ENCODE assay signal across 1 cellular context in the genomic region with DNA sequence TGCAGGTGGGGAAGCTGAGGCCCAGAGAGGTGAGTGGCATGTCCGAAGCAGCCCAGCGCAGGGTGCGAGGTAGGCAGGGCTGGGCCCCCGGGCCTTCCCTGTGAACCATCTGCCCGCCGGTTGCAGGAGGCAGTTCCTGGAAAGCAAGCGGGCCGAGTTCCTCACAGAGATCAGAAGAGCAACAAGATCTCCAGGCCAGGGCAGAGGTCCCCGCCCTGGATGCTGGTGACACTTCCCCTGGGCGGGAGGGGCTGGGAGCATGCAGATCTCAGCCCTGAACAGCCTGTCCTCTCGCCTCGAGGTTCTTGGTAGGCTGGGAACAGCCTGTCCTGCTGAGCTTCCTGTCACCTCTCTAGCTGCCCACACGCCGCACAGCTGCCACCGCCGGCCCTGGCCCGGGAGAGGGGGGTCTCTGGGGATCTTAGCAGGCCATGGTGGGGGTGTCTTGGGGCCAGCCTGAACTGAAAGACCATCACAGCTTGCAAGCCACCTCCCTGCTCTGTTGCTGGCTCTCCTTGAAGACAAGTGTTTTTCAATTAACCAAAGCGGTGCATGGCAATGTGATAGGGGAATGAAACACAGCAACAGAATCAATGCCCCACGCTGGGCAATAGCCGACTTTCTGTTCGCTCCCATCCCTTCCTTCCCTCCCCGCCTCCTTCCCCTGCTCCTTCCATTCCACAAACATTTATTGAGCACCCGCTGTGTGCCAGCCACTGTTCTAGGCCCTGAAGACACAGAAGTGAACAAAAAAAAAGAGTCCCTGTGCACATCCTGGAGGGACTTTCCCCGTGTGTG.
TF ChIP-seq lines count a peak whose summit lies in the region.

No MANE protein-coding gene starts in this region.

TF ChIP-seq in K562, 482 proteins besides CTCF, POLR2A, EP300 and RAD21 (continued from another document and continues in another):
- TF ChIP-seq HINFP (tag; conservative IDR thresholded peaks at IDR 0.05; ENCODE audit: low read depth): no peak
- TF ChIP-seq ZNF165 (CRISPR knock-in tag; IDR thresholded peaks at IDR 0.05; ENCODE audit: borderline replicate concordance): no peak
- TF ChIP-seq, protein P1, sequence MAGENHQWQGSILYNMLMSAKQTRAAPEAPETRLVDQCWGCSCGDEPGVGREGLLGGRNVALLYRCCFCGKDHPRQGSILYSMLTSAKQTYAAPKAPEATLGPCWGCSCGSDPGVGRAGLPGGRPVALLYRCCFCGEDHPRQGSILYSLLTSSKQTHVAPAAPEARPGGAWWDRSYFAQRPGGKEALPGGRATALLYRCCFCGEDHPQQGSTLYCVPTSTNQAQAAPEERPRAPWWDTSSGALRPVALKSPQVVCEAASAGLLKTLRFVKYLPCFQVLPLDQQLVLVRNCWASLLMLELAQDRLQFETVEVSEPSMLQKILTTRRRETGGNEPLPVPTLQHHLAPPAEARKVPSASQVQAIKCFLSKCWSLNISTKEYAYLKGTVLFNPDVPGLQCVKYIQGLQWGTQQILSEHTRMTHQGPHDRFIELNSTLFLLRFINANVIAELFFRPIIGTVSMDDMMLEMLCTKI (IDR thresholded peaks at IDR 0.05; ENCODE audit: partially characterized antibody): no peak
- TF ChIP-seq, protein P2, sequence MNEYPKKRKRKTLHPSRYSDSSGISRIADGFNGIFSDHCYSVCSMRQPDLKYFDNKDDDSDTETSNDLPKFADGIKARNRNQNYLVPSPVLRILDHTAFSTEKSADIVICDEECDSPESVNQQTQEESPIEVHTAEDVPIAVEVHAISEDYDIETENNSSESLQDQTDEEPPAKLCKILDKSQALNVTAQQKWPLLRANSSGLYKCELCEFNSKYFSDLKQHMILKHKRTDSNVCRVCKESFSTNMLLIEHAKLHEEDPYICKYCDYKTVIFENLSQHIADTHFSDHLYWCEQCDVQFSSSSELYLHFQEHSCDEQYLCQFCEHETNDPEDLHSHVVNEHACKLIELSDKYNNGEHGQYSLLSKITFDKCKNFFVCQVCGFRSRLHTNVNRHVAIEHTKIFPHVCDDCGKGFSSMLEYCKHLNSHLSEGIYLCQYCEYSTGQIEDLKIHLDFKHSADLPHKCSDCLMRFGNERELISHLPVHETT (CRISPR knock-in tag; conservative IDR thresholded peaks at IDR 0.05 in 1 of 2, IDR thresholded peaks at IDR 0.05 in 1 of 2): no peak
- TF ChIP-seq ZFP36 (IDR thresholded peaks at IDR 0.05; ENCODE audit: low read depth, low read length, partially characterized antibody): peak; percentile 51
- TF ChIP-seq THAP7 (CRISPR knock-in tag; IDR thresholded peaks at IDR 0.05): no peak
- no peak for TF ChIP-seq MTF1 (CRISPR knock-in tag; IDR thresholded peaks at IDR 0.05; ENCODE audit: borderline replicate concordance)
- no peak for TF ChIP-seq MTA3 (IDR thresholded peaks at IDR 0.05; ENCODE audit: borderline replicate concordance)
- no peak for TF ChIP-seq ZC3H8 (IDR thresholded peaks at IDR 0.05)
- TF ChIP-seq PYGO2 (tag; IDR thresholded peaks at IDR 0.05): no peak
- peak; percentile 30; the same call in 1 of the 2 replicates for TF ChIP-seq SOX6 (IDR thresholded peaks at IDR 0.05)
- no peak for TF ChIP-seq ZNF609 (CRISPR knock-in tag; IDR thresholded peaks at IDR 0.05; ENCODE audit: borderline replicate concordance)
- TF ChIP-seq, protein P3, sequence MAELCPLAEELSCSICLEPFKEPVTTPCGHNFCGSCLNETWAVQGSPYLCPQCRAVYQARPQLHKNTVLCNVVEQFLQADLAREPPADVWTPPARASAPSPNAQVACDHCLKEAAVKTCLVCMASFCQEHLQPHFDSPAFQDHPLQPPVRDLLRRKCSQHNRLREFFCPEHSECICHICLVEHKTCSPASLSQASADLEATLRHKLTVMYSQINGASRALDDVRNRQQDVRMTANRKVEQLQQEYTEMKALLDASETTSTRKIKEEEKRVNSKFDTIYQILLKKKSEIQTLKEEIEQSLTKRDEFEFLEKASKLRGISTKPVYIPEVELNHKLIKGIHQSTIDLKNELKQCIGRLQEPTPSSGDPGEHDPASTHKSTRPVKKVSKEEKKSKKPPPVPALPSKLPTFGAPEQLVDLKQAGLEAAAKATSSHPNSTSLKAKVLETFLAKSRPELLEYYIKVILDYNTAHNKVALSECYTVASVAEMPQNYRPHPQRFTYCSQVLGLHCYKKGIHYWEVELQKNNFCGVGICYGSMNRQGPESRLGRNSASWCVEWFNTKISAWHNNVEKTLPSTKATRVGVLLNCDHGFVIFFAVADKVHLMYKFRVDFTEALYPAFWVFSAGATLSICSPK (IDR thresholded peaks at IDR 0.05; ENCODE audit: borderline replicate concordance): no peak
- TF ChIP-seq FOXJ3 (CRISPR knock-in tag; IDR thresholded peaks at IDR 0.05): no peak
- TF ChIP-seq POLR2AphosphoS5 (IDR thresholded peaks at IDR 0.05; ENCODE audit: control insufficient read depth, insufficient read depth, low read depth, low read length): no peak
- TF ChIP-seq ZNF586 (CRISPR knock-in tag; conservative IDR thresholded peaks at IDR 0.05): no peak
- TF ChIP-seq, protein P4, sequence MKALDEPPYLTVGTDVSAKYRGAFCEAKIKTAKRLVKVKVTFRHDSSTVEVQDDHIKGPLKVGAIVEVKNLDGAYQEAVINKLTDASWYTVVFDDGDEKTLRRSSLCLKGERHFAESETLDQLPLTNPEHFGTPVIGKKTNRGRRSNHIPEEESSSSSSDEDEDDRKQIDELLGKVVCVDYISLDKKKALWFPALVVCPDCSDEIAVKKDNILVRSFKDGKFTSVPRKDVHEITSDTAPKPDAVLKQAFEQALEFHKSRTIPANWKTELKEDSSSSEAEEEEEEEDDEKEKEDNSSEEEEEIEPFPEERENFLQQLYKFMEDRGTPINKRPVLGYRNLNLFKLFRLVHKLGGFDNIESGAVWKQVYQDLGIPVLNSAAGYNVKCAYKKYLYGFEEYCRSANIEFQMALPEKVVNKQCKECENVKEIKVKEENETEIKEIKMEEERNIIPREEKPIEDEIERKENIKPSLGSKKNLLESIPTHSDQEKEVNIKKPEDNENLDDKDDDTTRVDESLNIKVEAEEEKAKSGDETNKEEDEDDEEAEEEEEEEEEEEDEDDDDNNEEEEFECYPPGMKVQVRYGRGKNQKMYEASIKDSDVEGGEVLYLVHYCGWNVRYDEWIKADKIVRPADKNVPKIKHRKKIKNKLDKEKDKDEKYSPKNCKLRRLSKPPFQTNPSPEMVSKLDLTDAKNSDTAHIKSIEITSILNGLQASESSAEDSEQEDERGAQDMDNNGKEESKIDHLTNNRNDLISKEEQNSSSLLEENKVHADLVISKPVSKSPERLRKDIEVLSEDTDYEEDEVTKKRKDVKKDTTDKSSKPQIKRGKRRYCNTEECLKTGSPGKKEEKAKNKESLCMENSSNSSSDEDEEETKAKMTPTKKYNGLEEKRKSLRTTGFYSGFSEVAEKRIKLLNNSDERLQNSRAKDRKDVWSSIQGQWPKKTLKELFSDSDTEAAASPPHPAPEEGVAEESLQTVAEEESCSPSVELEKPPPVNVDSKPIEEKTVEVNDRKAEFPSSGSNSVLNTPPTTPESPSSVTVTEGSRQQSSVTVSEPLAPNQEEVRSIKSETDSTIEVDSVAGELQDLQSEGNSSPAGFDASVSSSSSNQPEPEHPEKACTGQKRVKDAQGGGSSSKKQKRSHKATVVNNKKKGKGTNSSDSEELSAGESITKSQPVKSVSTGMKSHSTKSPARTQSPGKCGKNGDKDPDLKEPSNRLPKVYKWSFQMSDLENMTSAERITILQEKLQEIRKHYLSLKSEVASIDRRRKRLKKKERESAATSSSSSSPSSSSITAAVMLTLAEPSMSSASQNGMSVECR (CRISPR knock-in tag; IDR thresholded peaks at IDR 0.05): no peak
- no peak for TF ChIP-seq FOSL1 (tag; conservative IDR thresholded peaks at IDR 0.05)
- no peak for TF ChIP-seq ARID2 (IDR thresholded peaks at IDR 0.05)
- no peak for TF ChIP-seq SMARCB1 (IDR thresholded peaks at IDR 0.05; ENCODE audit: insufficient read length, low read depth)
- TF ChIP-seq, protein P5, sequence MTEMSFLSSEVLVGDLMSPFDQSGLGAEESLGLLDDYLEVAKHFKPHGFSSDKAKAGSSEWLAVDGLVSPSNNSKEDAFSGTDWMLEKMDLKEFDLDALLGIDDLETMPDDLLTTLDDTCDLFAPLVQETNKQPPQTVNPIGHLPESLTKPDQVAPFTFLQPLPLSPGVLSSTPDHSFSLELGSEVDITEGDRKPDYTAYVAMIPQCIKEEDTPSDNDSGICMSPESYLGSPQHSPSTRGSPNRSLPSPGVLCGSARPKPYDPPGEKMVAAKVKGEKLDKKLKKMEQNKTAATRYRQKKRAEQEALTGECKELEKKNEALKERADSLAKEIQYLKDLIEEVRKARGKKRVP (CRISPR knock-in tag; IDR thresholded peaks at IDR 0.05): no peak
- TF ChIP-seq SPI1 (IDR thresholded peaks at IDR 0.05; ENCODE audit: borderline replicate concordance, low read depth, low read length): peak; percentile 80
- peak in 1 of 2 experiments; percentile 26; a peak in 2 of 4 replicates for TF ChIP-seq KDM1A (IDR thresholded peaks at IDR 0.05)
- TF ChIP-seq, protein P6, sequence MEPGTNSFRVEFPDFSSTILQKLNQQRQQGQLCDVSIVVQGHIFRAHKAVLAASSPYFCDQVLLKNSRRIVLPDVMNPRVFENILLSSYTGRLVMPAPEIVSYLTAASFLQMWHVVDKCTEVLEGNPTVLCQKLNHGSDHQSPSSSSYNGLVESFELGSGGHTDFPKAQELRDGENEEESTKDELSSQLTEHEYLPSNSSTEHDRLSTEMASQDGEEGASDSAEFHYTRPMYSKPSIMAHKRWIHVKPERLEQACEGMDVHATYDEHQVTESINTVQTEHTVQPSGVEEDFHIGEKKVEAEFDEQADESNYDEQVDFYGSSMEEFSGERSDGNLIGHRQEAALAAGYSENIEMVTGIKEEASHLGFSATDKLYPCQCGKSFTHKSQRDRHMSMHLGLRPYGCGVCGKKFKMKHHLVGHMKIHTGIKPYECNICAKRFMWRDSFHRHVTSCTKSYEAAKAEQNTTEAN (CRISPR knock-in tag; IDR thresholded peaks at IDR 0.05): no peak
- no peak for TF ChIP-seq ZNF143 (CRISPR knock-in tag; IDR thresholded peaks at IDR 0.05)
- TF ChIP-seq ELF2 (CRISPR knock-in tag; IDR thresholded peaks at IDR 0.05): no peak
- no peak for TF ChIP-seq GABPA (tag; conservative IDR thresholded peaks at IDR 0.05; ENCODE audit: low read depth)
- no peak for TF ChIP-seq ZNF444 (CRISPR knock-in tag; IDR thresholded peaks at IDR 0.05)
- TF ChIP-seq PHF21A (IDR thresholded peaks at IDR 0.05; ENCODE audit: borderline replicate concordance, low read depth): no peak
- no peak for TF ChIP-seq ZNF740 (CRISPR knock-in tag; IDR thresholded peaks at IDR 0.05)
- no peak for TF ChIP-seq ZNF740 (tag; IDR thresholded peaks at IDR 0.05)
- TF ChIP-seq ZNF282 (CRISPR knock-in tag; IDR thresholded peaks at IDR 0.05): no peak
- TF ChIP-seq ZNF384 (IDR thresholded peaks at IDR 0.05; ENCODE audit: low read depth, low read length): no peak
- no peak for TF ChIP-seq RFX7 (CRISPR knock-in tag; IDR thresholded peaks at IDR 0.05)
- no peak for TF ChIP-seq CBX5 (IDR thresholded peaks at IDR 0.05; ENCODE audit: borderline replicate concordance, low read depth)
- 0 out of 2 replicates have a peak, but pooled peaks have one; percentile 15 for TF ChIP-seq MECOM (CRISPR knock-in tag; IDR thresholded peaks at IDR 0.05)
- no peak for TF ChIP-seq NUFIP1 (IDR thresholded peaks at IDR 0.05; ENCODE audit: partially characterized antibody)
